In the genomic region with DNA sequence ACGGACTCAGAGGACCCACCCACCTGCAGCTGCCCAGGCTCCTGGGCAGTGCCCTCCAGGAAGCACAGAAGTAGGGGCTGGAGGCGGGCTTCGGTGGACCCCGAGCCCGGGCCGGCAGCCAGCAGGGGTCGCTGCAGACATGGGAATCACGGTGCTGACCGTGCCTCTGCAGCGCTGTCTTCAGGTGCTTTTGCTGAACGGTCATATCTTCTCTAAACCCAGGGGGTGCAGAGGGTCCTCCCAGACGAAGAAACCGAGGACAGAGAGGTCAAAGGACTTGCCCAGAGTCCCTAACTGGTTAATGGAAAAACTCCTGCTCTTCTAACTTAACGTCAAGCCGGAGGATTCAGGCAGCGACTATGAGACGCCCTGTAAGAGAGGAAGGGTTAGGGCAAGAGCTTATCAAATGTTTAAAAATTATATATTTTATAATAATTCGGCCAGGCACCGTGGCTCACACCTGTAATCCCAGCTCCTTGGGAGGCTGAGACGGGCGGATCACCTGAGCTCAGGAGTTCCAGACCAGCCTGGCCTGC, we compare ENCODE assay signal across 9 cellular contexts. TPM values are rescaled to one million over a fixed set of nuclear protein-coding genes. Genes with fewer than 3 reads are reported as not detected.
DNase-seq lines count a peak whose midpoint lies in the region; ATAC-seq and TF ChIP-seq lines count a peak whose summit lies in the region.
"Had no signal": no experiment of that assay in that cellular context is flagged by ENCODE, and none has a peak within 500 bp of the region (broad histone marks: within the 10 kb centered on the region; RNA-seq: fewer than 3 reads in every experiment).

No MANE protein-coding gene starts in this region.

- H3K36me3 Mint-ChIP-seq in naive thymus-derived CD4-positive, alpha-beta T cell, result no peaks in the 10 kb centered on the region
- H3K36me3 Mint-ChIP-seq: activated naive CD8-positive, alpha-beta T cell had no signal

- H3K4me3 Mint-ChIP-seq in naive thymus-derived CD4-positive, alpha-beta T cell, result no peak overlapping the region
- H3K4me3 Mint-ChIP-seq: activated naive CD8-positive, alpha-beta T cell had no signal

- H3K9me3 Mint-ChIP-seq in naive thymus-derived CD4-positive, alpha-beta T cell, result no peaks in the 10 kb centered on the region

- no peak for TF ChIP-seq POLR2A in thyroid gland (IDR thresholded peaks at IDR 0.05)

- H3K4me1 Mint-ChIP-seq in naive thymus-derived CD4-positive, alpha-beta T cell, result peaks cover 0 to 9% (median 2%) of the 10 kb centered on the region in 7 donors

- 28 to 44% methylated on average over 12 to 21 of the region's 21 CpGs for WGBS in thyroid gland, 2 donors

- no peak overlapping the region for H3K27ac ChIP-seq in naive thymus-derived CD4-positive, alpha-beta T cell (ENCODE audit: low read depth, low read length)
- H3K27ac ChIP-seq in thyroid gland, result no peak overlapping the region

- no peak overlapping the region for H3K27ac Mint-ChIP-seq in naive thymus-derived CD4-positive, alpha-beta T cell
- H3K27ac Mint-ChIP-seq: activated naive CD8-positive, alpha-beta T cell had no signal

- ATAC-seq in GM18867 (IDR thresholded peaks at IDR 0.05; ENCODE audit: unreplicated experiment) (peak; percentile 82), HG03439 (IDR thresholded peaks at IDR 0.05; ENCODE audit: unreplicated experiment) (peak; percentile 78)
- ATAC-seq in naive thymus-derived CD4-positive, alpha-beta T cell, result peak; percentile 83

- H3K4me1 ChIP-seq in naive thymus-derived CD4-positive, alpha-beta T cell (ENCODE audit: control insufficient read depth in 2 of 2, insufficient read depth in 2 of 2, low read length in 2 of 2), result peaks cover 0 to 8% of the 10 kb centered on the region in 2 donors
- H3K4me1 ChIP-seq in thyroid gland, result no peaks in the 10 kb centered on the region

- TF ChIP-seq CTCF in thyroid gland (IDR thresholded peaks at IDR 0.05), result peak in 5 of 6 experiments; percentile 29 to 57 (median 32)

- peak; percentile 75 for DNase-seq in activated CD4-positive, CD25-positive, alpha-beta regulatory T cell treated with anti-CD3 and anti-CD28 coated beads, Interleukin-2, amount 50 U/mL, for 72 hours
- DNase-seq in cerebellar cortex (ENCODE audit: low spot score) (peak; percentile 17), thyroid gland (peak; percentile 41 to 47), NCI-H128 (lab: John Stamatoyannopoulos, UW; ENCODE audit: unreplicated experiment) (no peak), NCI-H1694 (lab: John Stamatoyannopoulos, UW) (no peak)
- peak in 8 of 9 donors; percentile 7 to 72 (median 36) for DNase-seq in naive thymus-derived CD4-positive, alpha-beta T cell

- H3K4me3 ChIP-seq in naive thymus-derived CD4-positive, alpha-beta T cell (ENCODE audit: low read length), result no peak overlapping the region
- no peak overlapping the region for H3K4me3 ChIP-seq in thyroid gland (replicated peaks in 1 of 3)

- H3K27me3 ChIP-seq in naive thymus-derived CD4-positive, alpha-beta T cell (ENCODE audit: control insufficient read depth in 2 of 2, insufficient read depth in 2 of 2, low read length in 2 of 2), result no peaks in the 10 kb centered on the region
- no peaks in the 10 kb centered on the region for H3K27me3 ChIP-seq in thyroid gland

- no peaks in the 10 kb centered on the region for H3K9me3 ChIP-seq in naive thymus-derived CD4-positive, alpha-beta T cell (ENCODE audit: control insufficient read depth in 2 of 3, low read length in 3 of 3)
- H3K9me3 ChIP-seq in thyroid gland, result no peaks in the 10 kb centered on the region

- H3K27me3 Mint-ChIP-seq in naive thymus-derived CD4-positive, alpha-beta T cell, result peaks cover 0 to 5% (median 0%) of the 10 kb centered on the region in 5 donors
- H3K27me3 Mint-ChIP-seq: activated naive CD8-positive, alpha-beta T cell had no signal

- CTCF ChIA-PET in naive thymus-derived CD4-positive, alpha-beta T cell (lab: Charles Lee), result interaction anchor here (0.6 to 1.1 kb wide), 5 partner anchors 10 to 35 kb away, joined by 3 to 8 read pairs (median 3); no protein-coding TSS in a partner anchor

- no peaks in the 10 kb centered on the region for H3K36me3 ChIP-seq in naive thymus-derived CD4-positive, alpha-beta T cell (ENCODE audit: control insufficient read depth in 2 of 3, insufficient read depth in 3 of 3, low read length in 3 of 3)
- no peaks in the 10 kb centered on the region for H3K36me3 ChIP-seq in thyroid gland

- POLR2A ChIA-PET in naive thymus-derived CD4-positive, alpha-beta T cell (lab: Charles Lee), result no interaction called here

- intact Hi-C loops in naive thymus-derived CD4-positive, alpha-beta T cell (cut with micrococcal nuclease), result no loop called here
- intact Hi-C loops in thyroid gland (cut with DNase I), result no loop called here

RNA-seq across cellular contexts. Expression of gene LEFTY2, which starts 21.5 kb away (rescaled TPM):
- total RNA-seq in naive thymus-derived CD4-positive, alpha-beta T cell, result not detected
- under 1 TPM in 1 of 2 donors, not detected in 1; 0.45 TPM for polyA plus RNA-seq in naive thymus-derived CD4-positive, alpha-beta T cell
- under 1 TPM in 2 of 4 donors, not detected in 2; 0.11 to 0.29 TPM for total RNA-seq in thyroid gland

RNA-seq across cellular contexts. Expression of gene SDE2, which starts 36.6 kb away (rescaled TPM):
- 10 to 100 TPM; 20.4 to 36.3 (median 20.8) TPM for total RNA-seq in naive thymus-derived CD4-positive, alpha-beta T cell
- polyA plus RNA-seq in naive thymus-derived CD4-positive, alpha-beta T cell, result 1 to 10 TPM; 9.3 TPM
- 10 to 100 TPM; 19.9 to 41.0 (median 27.3) TPM for total RNA-seq in thyroid gland

RNA-seq across cellular contexts. Expression of gene PYCR2, which starts 38.5 kb away (rescaled TPM):
- 100 to 1,000 TPM in 3 of 5 experiments, 10 to 100 TPM in 2; 46.4 to 137 (median 109) TPM for total RNA-seq in naive thymus-derived CD4-positive, alpha-beta T cell
- polyA plus RNA-seq in naive thymus-derived CD4-positive, alpha-beta T cell, result 100 to 1,000 TPM; 112 to 148 TPM
- 10 to 100 TPM; 38.8 to 55.0 (median 41.0) TPM for total RNA-seq in thyroid gland

Comparison
In these comparisons a context has a peak if more than half of its experiments do, and no peak if none do; other contexts are left out.
1. DNase-seq: peak in activated CD4-positive, CD25-positive, alpha-beta regulatory T cell treated with anti-CD3 and anti-CD28 coated beads, Interleukin-2, amount 50 U/mL, for 72 hours (single experiment), cerebellar cortex (single experiment), naive thymus-derived CD4-positive, alpha-beta T cell (8 of 9) and thyroid gland (2 of 2); none in NCI-H128 (single experiment) and NCI-H1694 (single experiment).
2. Peak in every context shown above with its lines, with median percentiles within 50 percentile points of each other: ATAC-seq.